Comparison of ENCODE assay signal across 1 cellular context in the genomic region with DNA sequence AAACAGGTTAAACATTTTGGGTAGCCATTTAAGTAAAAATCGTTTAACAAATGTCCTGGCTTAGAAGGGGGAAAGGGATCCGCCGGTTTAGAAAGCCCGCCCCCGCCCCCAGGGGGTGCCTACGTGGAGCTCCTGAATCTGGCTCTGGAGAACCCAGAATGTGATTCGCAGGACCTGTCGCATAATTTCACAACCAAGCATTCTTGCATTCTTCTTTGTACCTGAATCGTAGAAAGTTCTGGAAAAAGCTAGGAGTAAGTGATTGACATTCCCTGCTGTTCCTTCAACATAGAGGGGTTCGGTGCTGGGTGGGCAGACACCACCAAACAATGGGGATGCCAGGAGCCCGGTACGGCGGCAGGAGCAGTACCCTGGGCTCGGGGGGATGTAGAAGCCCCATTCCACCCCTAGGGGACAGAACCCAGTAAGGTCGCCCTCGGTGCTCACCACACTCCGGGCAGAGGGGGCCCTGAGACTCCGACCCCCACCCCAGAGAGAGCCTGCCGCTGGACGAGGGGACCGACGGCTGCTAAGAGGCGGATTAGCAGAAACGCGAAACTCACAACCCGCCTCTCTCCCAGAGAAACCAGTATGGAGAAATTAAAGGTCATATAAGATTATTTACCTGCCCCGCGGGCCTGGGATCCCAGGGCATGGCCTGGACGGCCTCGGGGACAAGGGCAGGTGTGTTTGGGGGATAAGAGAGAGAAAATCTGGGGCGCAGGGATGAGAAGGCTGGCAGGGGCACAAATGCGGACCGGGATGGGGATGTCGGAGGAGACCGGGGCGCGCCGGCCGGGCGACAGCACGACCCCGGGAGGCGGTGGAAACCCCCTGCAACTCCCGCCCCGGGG.
TF ChIP-seq lines count a peak whose summit lies in the region.

No MANE protein-coding gene starts in this region.

TF ChIP-seq in liver, 16 proteins besides CTCF, POLR2A, EP300 and RAD21 (continued from another document):
- no peak for TF ChIP-seq NR2F2 (IDR thresholded peaks at IDR 0.05)
- peak in 1 of 2 donors; percentile 27 for TF ChIP-seq EGR1 (IDR thresholded peaks at IDR 0.05; ENCODE audit: low read depth in 2 of 2)
- TF ChIP-seq HNF4G (IDR thresholded peaks at IDR 0.05), result no peak
- peak; percentile 30 for TF ChIP-seq YY1 (IDR thresholded peaks at IDR 0.05)
- no peak for TF ChIP-seq JUND (IDR thresholded peaks at IDR 0.05)
- no peak for TF ChIP-seq RXRA (IDR thresholded peaks at IDR 0.05)
- TF ChIP-seq, protein P1, sequence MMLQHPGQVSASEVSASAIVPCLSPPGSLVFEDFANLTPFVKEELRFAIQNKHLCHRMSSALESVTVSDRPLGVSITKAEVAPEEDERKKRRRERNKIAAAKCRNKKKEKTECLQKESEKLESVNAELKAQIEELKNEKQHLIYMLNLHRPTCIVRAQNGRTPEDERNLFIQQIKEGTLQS (IDR thresholded peaks at IDR 0.05), result no peak
- TF ChIP-seq TAF1 (conservative IDR thresholded peaks at IDR 0.05), result no peak
- TF ChIP-seq, protein P2, sequence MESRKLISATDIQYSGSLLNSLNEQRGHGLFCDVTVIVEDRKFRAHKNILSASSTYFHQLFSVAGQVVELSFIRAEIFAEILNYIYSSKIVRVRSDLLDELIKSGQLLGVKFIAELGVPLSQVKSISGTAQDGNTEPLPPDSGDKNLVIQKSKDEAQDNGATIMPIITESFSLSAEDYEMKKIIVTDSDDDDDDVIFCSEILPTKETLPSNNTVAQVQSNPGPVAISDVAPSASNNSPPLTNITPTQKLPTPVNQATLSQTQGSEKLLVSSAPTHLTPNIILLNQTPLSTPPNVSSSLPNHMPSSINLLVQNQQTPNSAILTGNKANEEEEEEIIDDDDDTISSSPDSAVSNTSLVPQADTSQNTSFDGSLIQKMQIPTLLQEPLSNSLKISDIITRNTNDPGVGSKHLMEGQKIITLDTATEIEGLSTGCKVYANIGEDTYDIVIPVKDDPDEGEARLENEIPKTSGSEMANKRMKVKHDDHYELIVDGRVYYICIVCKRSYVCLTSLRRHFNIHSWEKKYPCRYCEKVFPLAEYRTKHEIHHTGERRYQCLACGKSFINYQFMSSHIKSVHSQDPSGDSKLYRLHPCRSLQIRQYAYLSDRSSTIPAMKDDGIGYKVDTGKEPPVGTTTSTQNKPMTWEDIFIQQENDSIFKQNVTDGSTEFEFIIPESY (IDR thresholded peaks at IDR 0.05), result no peak
